In genomic region chr20:433300-433975, GRCh38 we compare ENCODE assay signal across 8 cellular contexts. TPM values are rescaled to one million over a fixed set of nuclear protein-coding genes. Genes with fewer than 3 reads are reported as not detected.
DNase-seq lines count a peak whose midpoint lies in the region; ATAC-seq lines count a peak whose summit lies in the region.

No MANE protein-coding gene starts in this region.

- peak overlapping the region; percentile 91 for H3K27ac Mint-ChIP-seq in activated CD4-positive, alpha-beta memory T cell treated with anti-CD3 and anti-CD28 coated beads for 36 hours
- peak overlapping the region; percentile 94 for H3K27ac Mint-ChIP-seq in stimulated activated naive B cell treated with anti-CD40 and anti-IgM and Interleukin-4, amounts not matched to agents 10 μg/mL and 1 μg/mL and 100 μg/mL, for 72 hours

- no peaks in the 10 kb centered on the region for H3K9me3 Mint-ChIP-seq in activated CD4-positive, alpha-beta memory T cell treated with anti-CD3 and anti-CD28 coated beads for 36 hours
- H3K9me3 Mint-ChIP-seq in stimulated activated naive B cell treated with anti-CD40 and anti-IgM and Interleukin-4, amounts not matched to agents 10 μg/mL and 1 μg/mL and 100 μg/mL, for 72 hours, result no peaks in the 10 kb centered on the region

- H3K4me1 Mint-ChIP-seq in activated CD4-positive, alpha-beta memory T cell treated with anti-CD3 and anti-CD28 coated beads for 36 hours (ENCODE audit: low read depth), result peaks cover 52% of the 10 kb centered on the region
- peaks cover 32 to 40% of the 10 kb centered on the region in 2 donors for H3K4me1 Mint-ChIP-seq in stimulated activated naive B cell treated with anti-CD40 and anti-IgM and Interleukin-4, amounts not matched to agents 10 μg/mL and 1 μg/mL and 100 μg/mL, for 72 hours

- peak overlapping the region; percentile 14 for H3K4me3 Mint-ChIP-seq in activated CD4-positive, alpha-beta memory T cell treated with anti-CD3 and anti-CD28 coated beads for 36 hours
- H3K4me3 Mint-ChIP-seq in stimulated activated naive B cell treated with anti-CD40 and anti-IgM and Interleukin-4, amounts not matched to agents 10 μg/mL and 1 μg/mL and 100 μg/mL, for 72 hours, result peak overlapping the region; percentile 49 to 59

- H3K27me3 Mint-ChIP-seq in activated CD4-positive, alpha-beta memory T cell treated with anti-CD3 and anti-CD28 coated beads for 36 hours, result no peaks in the 10 kb centered on the region
- H3K27me3 Mint-ChIP-seq in stimulated activated naive B cell treated with anti-CD40 and anti-IgM and Interleukin-4, amounts not matched to agents 10 μg/mL and 1 μg/mL and 100 μg/mL, for 72 hours, result no peaks in the 10 kb centered on the region

- ATAC-seq in HG03175 (IDR thresholded peaks at IDR 0.05; ENCODE audit: unreplicated experiment), result peak; percentile 76
- ATAC-seq in stimulated activated naive B cell treated with anti-CD40 and anti-IgM and Interleukin-4, amounts not matched to agents 10 μg/mL and 1 μg/mL and 100 μg/mL, for 72 hours (replicated peaks), result peak; percentile 68 to 75

- peaks cover 48% of the 10 kb centered on the region for H3K36me3 Mint-ChIP-seq in activated CD4-positive, alpha-beta memory T cell treated with anti-CD3 and anti-CD28 coated beads for 36 hours
- H3K36me3 Mint-ChIP-seq in stimulated activated naive B cell treated with anti-CD40 and anti-IgM and Interleukin-4, amounts not matched to agents 10 μg/mL and 1 μg/mL and 100 μg/mL, for 72 hours, result peaks cover 38 to 70% of the 10 kb centered on the region in 2 donors

- intact Hi-C loops in activated CD4-positive, alpha-beta memory T cell treated with anti-CD3 and anti-CD28 coated beads for 36 hours (cut with micrococcal nuclease), result loop anchor here (1.0 to 5.0 kb wide), 4 partner anchors 25 to 51 kb away; partner anchors contain the start of genes RBCK1, TBC1D20 and TRIB3

- peak; percentile 67 for DNase-seq in activated naive CD4-positive, alpha-beta T cell treated with Interleukin-2 at 50 U/mL for 16 hours
- DNase-seq in activated naive CD4-positive, alpha-beta T cell (lab: John Stamatoyannopoulos, UW), result no peak
- peak; percentile 85 for DNase-seq in activated CD4-positive, alpha-beta memory T cell treated with anti-CD3 and anti-CD28 coated beads for 36 hours
- DNase-seq in kidney tubule cell (ENCODE audit: low spot score) (peak; percentile 84), NCI-H526 treated with DMSO at 0.1 percent for 48 hours (lab: John Stamatoyannopoulos, UW) (no peak), superior temporal gyrus (ENCODE audit: extremely low spot score) (no peak)
- peak; percentile 30 for DNase-seq in stimulated activated naive B cell treated with anti-CD40 and anti-IgM and Interleukin-4, amounts not matched to agents 10 μg/mL and 1 μg/mL and 100 μg/mL, for 72 hours

- CTCF ChIA-PET in activated CD4-positive, alpha-beta memory T cell treated with anti-CD3 and anti-CD28 coated beads for 36 hours (lab: Charles Lee), result interaction anchor here (1.2 kb wide), 1 partner anchor 78 kb away, joined by 6 read pairs; no protein-coding TSS in a partner anchor

- POLR2A ChIA-PET in activated CD4-positive, alpha-beta memory T cell treated with anti-CD3 and anti-CD28 coated beads for 36 hours (lab: Charles Lee), result interaction anchor here (1.2 to 1.9 kb wide), 2 partner anchors 26 to 51 kb away, joined by 3 to 6 read pairs; no protein-coding TSS in a partner anchor

RNA-seq across cellular contexts. Expression of gene RBCK1, which starts 25.3 kb away (rescaled TPM):
- total RNA-seq in activated CD4-positive, alpha-beta memory T cell treated with anti-CD3 and anti-CD28 coated beads for 36 hours, result 100 to 1,000 TPM; 137 to 139 TPM

RNA-seq across cellular contexts. Expression of gene TBC1D20, which starts 28.9 kb away (rescaled TPM):
- 10 to 100 TPM; 18.8 to 20.4 TPM for total RNA-seq in activated CD4-positive, alpha-beta memory T cell treated with anti-CD3 and anti-CD28 coated beads for 36 hours

RNA-seq across cellular contexts. Expression of gene TRIB3, which starts 52.9 kb away (rescaled TPM):
- 10 to 100 TPM; 42.6 to 43.5 TPM for total RNA-seq in activated CD4-positive, alpha-beta memory T cell treated with anti-CD3 and anti-CD28 coated beads for 36 hours

Comparison
In these comparisons a context has a peak if more than half of its experiments do, and no peak if none do; other contexts are left out.
1. DNase-seq: peak in activated naive CD4-positive, alpha-beta T cell treated with Interleukin-2 at 50 U/mL for 16 hours (single experiment), activated CD4-positive, alpha-beta memory T cell treated with anti-CD3 and anti-CD28 coated beads for 36 hours (single experiment), kidney tubule cell (single experiment) and stimulated activated naive B cell treated with anti-CD40 and anti-IgM and Interleukin-4, amounts not matched to agents 10 μg/mL and 1 μg/mL and 100 μg/mL, for 72 hours (single experiment); none in activated naive CD4-positive, alpha-beta T cell (0 of 4), NCI-H526 treated with DMSO at 0.1 percent for 48 hours (single experiment) and superior temporal gyrus (single experiment).